8 cellular contexts compared by ENCODE assay signal in genomic region chr19:58520257-58520599, GRCh38. TPM values are rescaled to one million over a fixed set of nuclear protein-coding genes. Genes with fewer than 3 reads are reported as not detected.
DNase-seq lines count a peak whose midpoint lies in the region; ATAC-seq, FAIRE-seq and TF ChIP-seq lines count a peak whose summit lies in the region.

No MANE protein-coding gene starts in this region.

- TF ChIP-seq CTCF in cardiac muscle cell (IDR thresholded peaks at IDR 0.05; ENCODE audit: low read depth, low read length) = no peak
- TF ChIP-seq CTCF in bronchial epithelial cell (IDR thresholded peaks at IDR 0.05; ENCODE audit: insufficient read depth, low read length, severe bottlenecking) = no peak
- no peak for TF ChIP-seq CTCF in uterus (IDR thresholded peaks at IDR 0.05)

- DNase-seq in cardiac muscle cell (ENCODE audit: low read depth in 1 of 2, low spot score in 1 of 2) (no peak), left ventricle myocardium superior (no peak), bronchial epithelial cell (ENCODE audit: low read depth) (no peak), uterus (no peak), NCI-H2171 treated with DMSO at 0.1 percent for 48 hours (lab: John Stamatoyannopoulos, UW) (no peak), NCI-H345 treated with DMSO at 0.1 percent for 48 hours (lab: John Stamatoyannopoulos, UW; ENCODE audit: unreplicated experiment) (no peak)

- H3K27me3 ChIP-seq in cardiac muscle cell = no peaks in the 10 kb centered on the region
- no peaks in the 10 kb centered on the region for H3K27me3 ChIP-seq in bronchial epithelial cell (ENCODE audit: control insufficient read depth, insufficient read depth, low read length)
- no peaks in the 10 kb centered on the region for H3K27me3 ChIP-seq in uterus

- WGBS in mesodermal cell (ENCODE audit: insufficient coverage in 2 of 2), 2 experiments = 21 to 33% methylated on average over 2 of the region's 7 CpGs

- H3K4me3 ChIP-seq in cardiac muscle cell (peak overlapping the region; percentile 76), bronchial epithelial cell (ENCODE audit: low read depth, low read length) (peak overlapping the region; percentile 73), mesodermal cell (ENCODE audit: extremely low read depth, insufficient read depth, low read length, poor library complexity, severe bottlenecking) (peak overlapping the region; percentile 93), uterus (peak overlapping the region; percentile 88 to 89)

- H3K27ac ChIP-seq in cardiac muscle cell (peak overlapping the region; percentile 92), mesodermal cell (ENCODE audit: low read depth, low read length, severe bottlenecking) (peak overlapping the region; percentile 97), uterus (peak overlapping the region; percentile 89 to 96)

- TF ChIP-seq POLR2A in uterus (IDR thresholded peaks at IDR 0.05) = no peak

- FAIRE-seq in bronchial epithelial cell (lab: Jason Lieb, UNC) = no peak

- intact Hi-C loops in left ventricle myocardium superior (cut with micrococcal nuclease) = no loop called here
- intact Hi-C loops in uterus (cut with DNase I; ENCODE audit: low total_unique reads) = no loop called here

- H3K36me3 ChIP-seq in cardiac muscle cell (peaks cover 13% of the 10 kb centered on the region), bronchial epithelial cell (ENCODE audit: control insufficient read depth, insufficient read depth, low read length) (peaks cover 2% of the 10 kb centered on the region), mesodermal cell (ENCODE audit: control insufficient read depth, insufficient read depth, low read length) (peaks cover 23% of the 10 kb centered on the region), uterus (no peaks in the 10 kb centered on the region)

- H3K9me3 ChIP-seq in cardiac muscle cell (ENCODE audit: low read depth) = no peaks in the 10 kb centered on the region
- H3K9me3 ChIP-seq in mesodermal cell (ENCODE audit: control insufficient read depth, low read length) = no peaks in the 10 kb centered on the region
- no peaks in the 10 kb centered on the region for H3K9me3 ChIP-seq in uterus

- ATAC-seq in left ventricle myocardium superior (no peak), GM21367 (IDR thresholded peaks at IDR 0.05; ENCODE audit: unreplicated experiment) (no peak)

- H3K4me1 ChIP-seq in cardiac muscle cell (ENCODE audit: low read depth) = peaks cover 15% of the 10 kb centered on the region
- H3K4me1 ChIP-seq in mesodermal cell (ENCODE audit: control insufficient read depth, insufficient read depth, low read length, poor library complexity, severe bottlenecking) = peaks cover 11% of the 10 kb centered on the region
- H3K4me1 ChIP-seq in uterus = peaks cover 0 to 12% of the 10 kb centered on the region in 2 donors

RNA-seq across cellular contexts. Expression of gene ZBTB45, which starts 0.6 kb away (rescaled TPM):
- total RNA-seq in cardiac muscle cell = 22.8 and 26.3 TPM in 2 replicates
- polyA plus RNA-seq in cardiac muscle cell = 29.4 and 34.6 TPM in 2 replicates
- 10.4 TPM for total RNA-seq in left ventricle myocardium superior
- total RNA-seq in bronchial epithelial cell = 3.4 and 5.1 TPM in 2 replicates
- polyA plus RNA-seq in mesodermal cell (2013, experiment 1 of 2) = 18.0 TPM
- 13.4 TPM for polyA plus RNA-seq in mesodermal cell (2013, experiment 2 of 2)
- 10 to 100 TPM in 1 of 4 donors, 1 to 10 TPM in 2, under 1 TPM in 1; 0.88 to 17.8 (median 3.8) TPM for total RNA-seq in uterus

RNA-seq across cellular contexts. Expression of gene SLC27A5, which starts 8.4 kb away (rescaled TPM):
- total RNA-seq in cardiac muscle cell (17.7 and 23.9 TPM in 2 replicates), left ventricle myocardium superior (4.3 TPM), bronchial epithelial cell (11.1 and 28.8 TPM in 2 replicates), uterus (10 to 100 TPM in 1 of 4 donors, 1 to 10 TPM in 3; 1.8 to 10.2 (median 6.7) TPM)
- 22.5 and 22.8 TPM in 2 replicates for polyA plus RNA-seq in cardiac muscle cell
- 8.0 TPM for polyA plus RNA-seq in mesodermal cell (2013, experiment 1 of 2)
- 4.6 TPM for polyA plus RNA-seq in mesodermal cell (2013, experiment 2 of 2)

RNA-seq across cellular contexts. Expression of gene TRIM28, which starts 23.6 kb away (rescaled TPM):
- total RNA-seq in cardiac muscle cell (563 and 650 TPM in 2 replicates), left ventricle myocardium superior (152 TPM), bronchial epithelial cell (270 and 277 TPM in 2 replicates), uterus (100 to 1,000 TPM; 192 to 322 (median 280) TPM)
- polyA plus RNA-seq in cardiac muscle cell = 303 and 343 TPM in 2 replicates
- polyA plus RNA-seq in mesodermal cell (2013, experiment 1 of 2) = 590 TPM
- 581 TPM for polyA plus RNA-seq in mesodermal cell (2013, experiment 2 of 2)

RNA-seq across cellular contexts. Expression of gene CHMP2A, which starts 34.7 kb away (rescaled TPM):
- total RNA-seq in cardiac muscle cell (223 and 265 TPM in 2 replicates), left ventricle myocardium superior (134 TPM), bronchial epithelial cell (166 and 219 TPM in 2 replicates), uterus (10 to 100 TPM; 30.9 to 77.8 (median 56.0) TPM)
- polyA plus RNA-seq in cardiac muscle cell = 247 and 319 TPM in 2 replicates
- polyA plus RNA-seq in mesodermal cell (2013, experiment 1 of 2) = 110 TPM
- 90.4 TPM for polyA plus RNA-seq in mesodermal cell (2013, experiment 2 of 2)

RNA-seq across cellular contexts. Expression of gene UBE2M, which starts 38.2 kb away (rescaled TPM):
- 70.8 and 79.0 TPM in 2 replicates for total RNA-seq in cardiac muscle cell
- polyA plus RNA-seq in cardiac muscle cell = 169 and 177 TPM in 2 replicates
- total RNA-seq in left ventricle myocardium superior = 144 TPM
- 128 and 159 TPM in 2 replicates for total RNA-seq in bronchial epithelial cell
- 134 TPM for polyA plus RNA-seq in mesodermal cell (2013, experiment 1 of 2)
- polyA plus RNA-seq in mesodermal cell (2013, experiment 2 of 2) = 104 TPM
- 10 to 100 TPM in 3 of 4 donors, 1 to 10 TPM in 1; 6.1 to 63.7 (median 24.9) TPM for total RNA-seq in uterus
